1 cellular context compared by ENCODE assay signal in genomic region chr1:204254031-204254661, GRCh38.
TF ChIP-seq lines count a peak whose summit lies in the region.

No MANE protein-coding gene starts in this region.

TF ChIP-seq in HepG2, 621 proteins besides CTCF, POLR2A, EP300 and RAD21 (continued from another document and continues in another):
- TF ChIP-seq ZBTB39 (CRISPR knock-in tag; IDR thresholded peaks at IDR 0.05) = peak; percentile 71
- peak; percentile 90 for TF ChIP-seq ZNF264 (CRISPR knock-in tag; IDR thresholded peaks at IDR 0.05)
- peak; percentile 88 for TF ChIP-seq ARID3A (IDR thresholded peaks at IDR 0.05; ENCODE audit: low read depth, low read length)
- peak; percentile 48; the same call in 1 of the 2 replicates for TF ChIP-seq TFDP2 (CRISPR knock-in tag; IDR thresholded peaks at IDR 0.05)
- peak; percentile 65; the same call in 1 of the 2 replicates for TF ChIP-seq ZBTB25 (CRISPR knock-in tag; IDR thresholded peaks at IDR 0.05)
- no peak for TF ChIP-seq BCLAF1 (IDR thresholded peaks at IDR 0.05)
- TF ChIP-seq RCOR2 (CRISPR knock-in tag; IDR thresholded peaks at IDR 0.05) = peak; percentile 90
- TF ChIP-seq RBM22 (optimal IDR thresholded peaks at IDR 0.05; ENCODE audit: low read length) = no peak
- TF ChIP-seq AKAP8 (CRISPR knock-in tag; IDR thresholded peaks at IDR 0.05) = peak; percentile 85
- peak; percentile 90 for TF ChIP-seq ZFX (CRISPR knock-in tag; IDR thresholded peaks at IDR 0.05; ENCODE audit: low read depth)
- peak; percentile 91; the same call in 1 of the 2 replicates for TF ChIP-seq DPF2 (CRISPR knock-in tag; IDR thresholded peaks at IDR 0.05; ENCODE audit: borderline replicate concordance, low read depth)
- TF ChIP-seq ZBTB4 (CRISPR knock-in tag; IDR thresholded peaks at IDR 0.05; ENCODE audit: borderline replicate concordance) = peak; percentile 65; the same call in 1 of the 2 replicates
- no peak for TF ChIP-seq NFAT5 (CRISPR knock-in tag; IDR thresholded peaks at IDR 0.05)
- TF ChIP-seq HIVEP1 (CRISPR knock-in tag; IDR thresholded peaks at IDR 0.05) = peak; percentile 75
- peak; percentile 99 for TF ChIP-seq CEBPG (CRISPR knock-in tag; IDR thresholded peaks at IDR 0.05)
- TF ChIP-seq ELF4 (CRISPR knock-in tag; IDR thresholded peaks at IDR 0.05; ENCODE audit: borderline replicate concordance) = peak; percentile 66; the same call in 1 of the 2 replicates
- peak; percentile 86; the same call in 1 of the 2 replicates for TF ChIP-seq ZNF446 (CRISPR knock-in tag; IDR thresholded peaks at IDR 0.05)
- peak; percentile 46; the same call in 1 of the 2 replicates for TF ChIP-seq GFI1 (CRISPR knock-in tag; IDR thresholded peaks at IDR 0.05; ENCODE audit: borderline replicate concordance)
- TF ChIP-seq FOXA3 (CRISPR knock-in tag; IDR thresholded peaks at IDR 0.05) = peak; percentile 92
- TF ChIP-seq GPBP1L1 (CRISPR knock-in tag; IDR thresholded peaks at IDR 0.05) = no peak
- TF ChIP-seq NR2C2 (CRISPR knock-in tag; IDR thresholded peaks at IDR 0.05; ENCODE audit: borderline replicate concordance) = peak; percentile 62; the same call in 1 of the 2 replicates
- TF ChIP-seq NFE2L2 (IDR thresholded peaks at IDR 0.05; ENCODE audit: low read length) = 0 out of 2 replicates have a peak, but pooled peaks have one; percentile 11
- TF ChIP-seq PATZ1 (CRISPR knock-in tag; IDR thresholded peaks at IDR 0.05) = peak; percentile 51; the same call in 1 of the 2 replicates
- peak; percentile 78 for TF ChIP-seq ZNF143 (CRISPR knock-in tag; IDR thresholded peaks at IDR 0.05)
- peak; percentile 90 for TF ChIP-seq CBX5 (CRISPR knock-in tag; IDR thresholded peaks at IDR 0.05; ENCODE audit: borderline replicate concordance)
- TF ChIP-seq ZNF691 (CRISPR knock-in tag; IDR thresholded peaks at IDR 0.05; ENCODE audit: borderline replicate concordance, low read depth) = peak; percentile 74; the same call in 1 of the 2 replicates
- peak; percentile 77 for TF ChIP-seq ZNF343 (CRISPR knock-in tag; IDR thresholded peaks at IDR 0.05)
- TF ChIP-seq XRCC5 (optimal IDR thresholded peaks at IDR 0.05; ENCODE audit: low read length) = peak; percentile 23
- TF ChIP-seq WIZ (CRISPR knock-in tag; IDR thresholded peaks at IDR 0.05) = peak; percentile 74; the same call in 1 of the 2 replicates
- peak; percentile 98 for TF ChIP-seq HDAC2 (CRISPR knock-in tag; IDR thresholded peaks at IDR 0.05)
- peak; percentile 72 for TF ChIP-seq ZBTB38 (CRISPR knock-in tag; IDR thresholded peaks at IDR 0.05)
- 0 out of 2 replicates have a peak, but pooled peaks have one; percentile 30 for TF ChIP-seq MXD3 (CRISPR knock-in tag; IDR thresholded peaks at IDR 0.05)
